1 cellular context compared by ENCODE assay signal in the genomic region with DNA sequence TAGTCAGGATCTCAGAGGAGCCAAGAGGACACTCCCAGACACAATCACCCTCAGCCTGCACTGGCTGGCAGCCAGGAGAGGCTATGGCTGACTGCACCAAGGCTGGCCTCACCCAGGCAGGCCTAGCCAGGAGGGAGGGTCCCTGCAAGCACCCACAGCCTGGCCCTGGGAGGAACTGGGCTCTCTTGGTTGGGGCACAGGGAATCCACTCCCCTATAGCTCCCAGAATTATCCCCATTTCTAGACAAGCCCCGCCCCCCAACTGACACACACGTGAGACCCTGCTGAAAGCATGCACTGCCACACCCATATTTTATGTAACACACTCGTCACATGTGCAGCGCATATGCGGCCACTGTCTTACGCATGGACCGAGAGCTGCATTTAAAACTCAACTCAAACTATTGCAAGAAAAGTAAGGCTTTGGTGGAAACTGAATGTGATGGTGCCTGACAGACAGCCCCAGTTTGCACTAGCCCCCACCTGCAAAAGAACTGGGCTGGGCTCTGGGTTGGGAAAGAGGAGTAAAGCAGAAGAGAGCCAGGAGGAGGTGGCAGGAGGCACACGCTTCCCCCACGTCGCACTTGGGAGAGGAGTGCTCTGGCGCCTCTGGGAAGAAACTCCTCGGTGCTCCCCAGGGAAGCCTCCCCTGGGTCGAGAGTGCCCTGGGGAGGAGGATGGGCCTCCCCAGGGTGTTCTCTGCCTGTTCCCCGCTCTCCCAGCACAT.
TF ChIP-seq lines count a peak whose summit lies in the region.

No MANE protein-coding gene starts in this region.

TF ChIP-seq in HCT116, 20 proteins besides CTCF, POLR2A, EP300 and RAD21 (continued from another document):
- TF ChIP-seq, protein P1, sequence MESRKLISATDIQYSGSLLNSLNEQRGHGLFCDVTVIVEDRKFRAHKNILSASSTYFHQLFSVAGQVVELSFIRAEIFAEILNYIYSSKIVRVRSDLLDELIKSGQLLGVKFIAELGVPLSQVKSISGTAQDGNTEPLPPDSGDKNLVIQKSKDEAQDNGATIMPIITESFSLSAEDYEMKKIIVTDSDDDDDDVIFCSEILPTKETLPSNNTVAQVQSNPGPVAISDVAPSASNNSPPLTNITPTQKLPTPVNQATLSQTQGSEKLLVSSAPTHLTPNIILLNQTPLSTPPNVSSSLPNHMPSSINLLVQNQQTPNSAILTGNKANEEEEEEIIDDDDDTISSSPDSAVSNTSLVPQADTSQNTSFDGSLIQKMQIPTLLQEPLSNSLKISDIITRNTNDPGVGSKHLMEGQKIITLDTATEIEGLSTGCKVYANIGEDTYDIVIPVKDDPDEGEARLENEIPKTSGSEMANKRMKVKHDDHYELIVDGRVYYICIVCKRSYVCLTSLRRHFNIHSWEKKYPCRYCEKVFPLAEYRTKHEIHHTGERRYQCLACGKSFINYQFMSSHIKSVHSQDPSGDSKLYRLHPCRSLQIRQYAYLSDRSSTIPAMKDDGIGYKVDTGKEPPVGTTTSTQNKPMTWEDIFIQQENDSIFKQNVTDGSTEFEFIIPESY (IDR thresholded peaks at IDR 0.05; ENCODE audit: extremely low read depth, insufficient replicate concordance, low read length), result no peak
- TF ChIP-seq POLR2AphosphoS5 (IDR thresholded peaks at IDR 0.05; ENCODE audit: low read depth, low read length) (no peak), EGR1 (IDR thresholded peaks at IDR 0.05; ENCODE audit: low read depth) (no peak), SRF (IDR thresholded peaks at IDR 0.05; ENCODE audit: low read depth) (no peak), ELF1 (IDR thresholded peaks at IDR 0.05; ENCODE audit: borderline replicate concordance, low read depth) (no peak), EZH2 (IDR thresholded peaks at IDR 0.05) (no peak), JUND (IDR thresholded peaks at IDR 0.05) (no peak), EZH2phosphoT487 (IDR thresholded peaks at IDR 0.05; ENCODE audit: borderline replicate concordance) (no peak), CEBPB (IDR thresholded peaks at IDR 0.05; ENCODE audit: low read depth) (no peak), SIN3A (IDR thresholded peaks at IDR 0.05; ENCODE audit: low read depth) (no peak), SP1 (IDR thresholded peaks at IDR 0.05; ENCODE audit: low read depth) (no peak), ZNF274 (IDR thresholded peaks at IDR 0.05; ENCODE audit: low read depth, low read length) (no peak), YY1 (IDR thresholded peaks at IDR 0.05; ENCODE audit: extremely low read depth, insufficient replicate concordance, low read depth, low read length) (no peak), TCF7L2 (IDR thresholded peaks at IDR 0.05; ENCODE audit: borderline replicate concordance, extremely low read depth, insufficient read depth, insufficient read length) (no peak), FOSL1 (IDR thresholded peaks at IDR 0.05; ENCODE audit: low read depth) (no peak), CBX3 (IDR thresholded peaks at IDR 0.05; ENCODE audit: low read depth) (no peak)
- TF ChIP-seq, protein P2, sequence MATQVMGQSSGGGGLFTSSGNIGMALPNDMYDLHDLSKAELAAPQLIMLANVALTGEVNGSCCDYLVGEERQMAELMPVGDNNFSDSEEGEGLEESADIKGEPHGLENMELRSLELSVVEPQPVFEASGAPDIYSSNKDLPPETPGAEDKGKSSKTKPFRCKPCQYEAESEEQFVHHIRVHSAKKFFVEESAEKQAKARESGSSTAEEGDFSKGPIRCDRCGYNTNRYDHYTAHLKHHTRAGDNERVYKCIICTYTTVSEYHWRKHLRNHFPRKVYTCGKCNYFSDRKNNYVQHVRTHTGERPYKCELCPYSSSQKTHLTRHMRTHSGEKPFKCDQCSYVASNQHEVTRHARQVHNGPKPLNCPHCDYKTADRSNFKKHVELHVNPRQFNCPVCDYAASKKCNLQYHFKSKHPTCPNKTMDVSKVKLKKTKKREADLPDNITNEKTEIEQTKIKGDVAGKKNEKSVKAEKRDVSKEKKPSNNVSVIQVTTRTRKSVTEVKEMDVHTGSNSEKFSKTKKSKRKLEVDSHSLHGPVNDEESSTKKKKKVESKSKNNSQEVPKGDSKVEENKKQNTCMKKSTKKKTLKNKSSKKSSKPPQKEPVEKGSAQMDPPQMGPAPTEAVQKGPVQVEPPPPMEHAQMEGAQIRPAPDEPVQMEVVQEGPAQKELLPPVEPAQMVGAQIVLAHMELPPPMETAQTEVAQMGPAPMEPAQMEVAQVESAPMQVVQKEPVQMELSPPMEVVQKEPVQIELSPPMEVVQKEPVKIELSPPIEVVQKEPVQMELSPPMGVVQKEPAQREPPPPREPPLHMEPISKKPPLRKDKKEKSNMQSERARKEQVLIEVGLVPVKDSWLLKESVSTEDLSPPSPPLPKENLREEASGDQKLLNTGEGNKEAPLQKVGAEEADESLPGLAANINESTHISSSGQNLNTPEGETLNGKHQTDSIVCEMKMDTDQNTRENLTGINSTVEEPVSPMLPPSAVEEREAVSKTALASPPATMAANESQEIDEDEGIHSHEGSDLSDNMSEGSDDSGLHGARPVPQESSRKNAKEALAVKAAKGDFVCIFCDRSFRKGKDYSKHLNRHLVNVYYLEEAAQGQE (IDR thresholded peaks at IDR 0.05; ENCODE audit: low read depth), result no peak
- TF ChIP-seq, protein P3, sequence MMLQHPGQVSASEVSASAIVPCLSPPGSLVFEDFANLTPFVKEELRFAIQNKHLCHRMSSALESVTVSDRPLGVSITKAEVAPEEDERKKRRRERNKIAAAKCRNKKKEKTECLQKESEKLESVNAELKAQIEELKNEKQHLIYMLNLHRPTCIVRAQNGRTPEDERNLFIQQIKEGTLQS (IDR thresholded peaks at IDR 0.05), result no peak
